Comparison of ENCODE assay signal across 1 cellular context in the genomic region with DNA sequence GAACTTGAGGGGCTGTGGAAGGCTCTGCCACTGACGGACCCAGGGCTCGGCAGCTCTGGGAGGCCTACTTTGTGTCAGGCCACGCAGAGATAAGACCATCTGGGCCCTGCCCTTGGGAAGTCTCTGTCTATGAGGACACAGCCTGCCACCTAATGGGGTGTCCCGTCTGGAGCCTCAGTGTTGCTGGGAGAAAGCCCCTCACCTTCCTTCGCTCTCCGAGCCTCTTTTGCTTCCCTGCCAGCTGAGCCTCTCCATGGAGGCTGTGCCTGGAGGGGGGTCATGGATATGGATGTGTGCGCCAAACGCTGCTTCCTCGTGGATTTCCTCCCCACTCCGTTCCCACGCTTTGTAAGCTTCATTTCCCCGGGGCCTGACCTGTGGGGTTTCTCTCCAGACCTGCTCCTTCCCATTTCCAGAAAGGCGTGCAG.
A peak's percentile ranks its signal among the peaks of the same experiment; 100 is the strongest.
TF ChIP-seq lines count a peak whose summit lies in the region.

No MANE protein-coding gene starts in this region.

TF ChIP-seq in HCT116, 20 proteins besides CTCF, POLR2A, EP300 and RAD21 (continued from another document):
- TF ChIP-seq POLR2AphosphoS5 (IDR thresholded peaks at IDR 0.05; ENCODE audit: low read depth, low read length), result 0 out of 2 replicates have a peak, but pooled peaks have one; percentile 15
TF ChIP-seq in HCT116: peak in this region for 1.
